Comparison of ENCODE assay signal across 23 cellular contexts in the genomic region with DNA sequence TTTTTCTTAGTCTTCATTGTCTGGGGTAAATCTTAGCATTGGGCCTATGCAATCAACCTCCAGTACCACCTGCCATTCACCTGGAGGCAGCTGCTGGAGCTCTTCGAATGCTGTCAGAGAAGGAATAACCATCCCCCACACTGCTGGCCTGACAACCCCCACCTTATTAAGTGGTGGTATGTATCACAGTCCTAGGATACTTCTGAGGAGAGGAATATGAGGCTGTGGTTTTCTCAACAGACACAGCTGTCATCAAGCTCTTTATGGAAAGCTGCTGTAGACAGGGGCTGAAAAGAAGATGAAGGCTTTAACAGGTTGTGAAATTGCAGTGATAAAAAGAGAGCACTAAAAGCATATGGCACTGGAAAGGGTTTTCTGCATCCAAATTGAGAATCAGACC.
A peak's percentile ranks its signal among the peaks of the same experiment; 100 is the strongest.
DNase-seq lines count a peak whose midpoint lies in the region; ATAC-seq, FAIRE-seq and TF ChIP-seq lines count a peak whose summit lies in the region.
"Had no signal": no experiment of that assay in that cellular context is flagged by ENCODE, and none has a peak within 500 bp of the region (broad histone marks: within the 10 kb centered on the region; RNA-seq: fewer than 3 reads in every experiment).

No MANE protein-coding gene starts in this region.

- WGBS in GM12878 (ENCODE audit: insufficient coverage, insufficient replicate concordance, low lambda C conversion rate, missing lambda C conversion rate): 100% methylated on average over 1 of the region's 1 CpG
- 89 to 92% methylated on average over 1 of the region's 1 CpG for WGBS in pancreas, 2 donors

- intact Hi-C loops in GM12878 (cut with micrococcal nuclease; ENCODE audit: unreplicated experiment) (no loop called here), pancreas (cut with DNase I) (no loop called here)

- no peak overlapping the region for H3K4me2 ChIP-seq in GM12878 (ENCODE audit: control insufficient read depth, insufficient read depth)

- H3K36me3 ChIP-seq in GM12878 (ENCODE audit: control insufficient read depth in 2 of 2, insufficient read depth in 2 of 2, low read length in 1 of 2) (no peaks in the 10 kb centered on the region), pancreas (no peaks in the 10 kb centered on the region)
- H3K36me3 ChIP-seq: Peyer's patch had no signal

- no peak for TF ChIP-seq RAD21 in GM12878 (IDR thresholded peaks at IDR 0.05; ENCODE audit: insufficient read depth, low read depth, low read length)

- SMC1A ChIA-PET in GM12878 (lab: Charles Lee; ENCODE audit: uncharacterized antibody, unreplicated experiment): interaction anchor here (0.6 to 1.1 kb wide), 2 partner anchors 11 to 15 kb away, joined by 3 read pairs; no protein-coding TSS in a partner anchor

- H3K9me3 ChIP-seq in GM12878 (replicated peaks; ENCODE audit: control insufficient read depth, insufficient read depth, low read length): no peaks in the 10 kb centered on the region
- no peaks in the 10 kb centered on the region for H3K9me3 ChIP-seq in pancreas
- H3K9me3 ChIP-seq: Peyer's patch had no signal

- ATAC-seq in GM12878 (no peak), pancreas (no peak)
- ATAC-seq: SK-N-SH treated with all-trans-retinoic acid at 6 μM for 48 hours, T-cell had no signal

- in situ Hi-C loops in GM12878 (cut with MboI): no loop called here

- H2AFZ ChIP-seq in GM12878 (ENCODE audit: control insufficient read depth, low read depth, low read length): no peak overlapping the region

- peak; percentile 66 for FAIRE-seq in GM12878 (lab: Jason Lieb, UNC)
- FAIRE-seq in pancreas (lab: Jason Lieb, UNC): no peak
- FAIRE-seq: D721Med, GM12892, GM18507, H1 had no signal

- RAD21 ChIA-PET in GM12878 (lab: Charles Lee; ENCODE audit: unreplicated experiment): no interaction called here

- CTCF ChIA-PET in GM12878 (lab: Yijun Ruan, JAX): interaction anchor here (0.7 to 1.7 kb wide), 3 partner anchors 9 to 551 kb away, joined by 3 to 4 read pairs (median 4); no protein-coding TSS in a partner anchor

- no TSS peak for BruUV-seq in GM12878 (replicated peaks; lab: Mats Ljungman, UMichigan)

- TF ChIP-seq EP300 in GM12878 (IDR thresholded peaks at IDR 0.05; ENCODE audit: borderline replicate concordance in 1 of 2, control insufficient read depth in 1 of 2, low read depth in 2 of 2, low read length in 2 of 2): no peak

- POLR2A ChIA-PET in GM12878 (lab: Charles Lee): no interaction called here

- TF ChIP-seq CTCF in AG10803 (conservative IDR thresholded peaks at IDR 0.05; ENCODE audit: low read length) (no peak), GM12878 (IDR thresholded peaks at IDR 0.05 in 2 of 3, conservative IDR thresholded peaks at IDR 0.05 in 1 of 3; ENCODE audit: control insufficient read depth in 2 of 3, extremely low read depth in 1 of 3, insufficient read depth in 1 of 3, low read depth in 3 of 3, low read length in 3 of 3) (no peak), pancreas (IDR thresholded peaks at IDR 0.05) (no peak)

- H3K27me3 ChIP-seq in GM12878 (replicated peaks in 1 of 2; ENCODE audit: control insufficient read depth in 2 of 2, insufficient read depth in 2 of 2, low read length in 1 of 2) (no peaks in the 10 kb centered on the region; a peak in 1 of 4 replicates), pancreas (no peaks in the 10 kb centered on the region)
- H3K27me3 ChIP-seq: Peyer's patch had no signal

- H3K79me2 ChIP-seq in GM12878 (ENCODE audit: control insufficient read depth, insufficient read depth, low read length): no peaks in the 10 kb centered on the region

- DNase-seq in AG10803 (ENCODE audit: low read depth) (peak; percentile 64), GM04504 (ENCODE audit: low read depth) (peak; percentile 11), GM12878 (ENCODE audit: low read depth, low spot score) (no peak), myocyte (ENCODE audit: low read depth) (peak; percentile 91), DMS53 treated with DMSO at 0.1 percent for 48 hours (lab: John Stamatoyannopoulos, UW; ENCODE audit: unreplicated experiment) (no peak), D341Med (ENCODE audit: low spot score) (no peak), pancreas (no peak)
- DNase-seq: C1 segment of cervical spinal cord; CD8-positive, alpha-beta memory T cell; GDM1; KG1; NCI-H1436; NCI-H2029 treated with DMSO at 0.1 percent for 48 hours; NCI-H510A; NCI-H748 treated with DMSO at 0.1 percent for 48 hours; NK-92 treated with Interleukin-12 subunit alpha and Interleukin-12 subunit beta, amount 100 ng/mL, for 24 hours; Peyer's patch; T-cell had no signal

- no peaks in the 10 kb centered on the region for H3K4me1 ChIP-seq in GM12878 (ENCODE audit: control insufficient read depth, insufficient read depth, low read length)
- H3K4me1 ChIP-seq in pancreas: no peaks in the 10 kb centered on the region
- H3K4me1 ChIP-seq: Peyer's patch had no signal

- H3K4me3 ChIP-seq in AG10803 (ENCODE audit: low read length): no peak overlapping the region
- H3K4me3 ChIP-seq in GM12878: no peak overlapping the region
- no peak overlapping the region for H3K4me3 ChIP-seq in pancreas
- H3K4me3 ChIP-seq: Peyer's patch had no signal

- H3K9ac ChIP-seq in GM12878 (ENCODE audit: control insufficient read depth, insufficient read depth, low read length): no peak overlapping the region

- no peak for TF ChIP-seq POLR2A in GM12878 (IDR thresholded peaks at IDR 0.05; ENCODE audit: low read depth, low read length)

- no peaks in the 10 kb centered on the region for H4K20me1 ChIP-seq in GM12878 (ENCODE audit: control insufficient read depth, insufficient read depth)

- H3K27ac ChIP-seq in GM12878 (ENCODE audit: control insufficient read depth, insufficient read depth) (no peak overlapping the region), pancreas (no peak overlapping the region)
- H3K27ac ChIP-seq: Peyer's patch had no signal

TF ChIP-seq in GM12878, 131 proteins besides CTCF, POLR2A, EP300 and RAD21 (continues in another document):
- TF ChIP-seq POLR2AphosphoS5 (IDR thresholded peaks at IDR 0.05; ENCODE audit: low read length): no peak
- no peak for TF ChIP-seq RUNX3 (IDR thresholded peaks at IDR 0.05; ENCODE audit: low read length)
- TF ChIP-seq SMAD1 (IDR thresholded peaks at IDR 0.05; ENCODE audit: low read depth, partially characterized antibody): no peak
- TF ChIP-seq TAF1 (IDR thresholded peaks at IDR 0.05; ENCODE audit: borderline replicate concordance, low read depth, low read length): no peak
- no peak for TF ChIP-seq RELA (IDR thresholded peaks at IDR 0.05; ENCODE audit: borderline replicate concordance, partially characterized antibody)
- no peak for TF ChIP-seq TCF12 (IDR thresholded peaks at IDR 0.05; ENCODE audit: low read depth, low read length)
- no peak for TF ChIP-seq ETV6 (conservative IDR thresholded peaks at IDR 0.05 in 1 of 2, IDR thresholded peaks at IDR 0.05 in 1 of 2; ENCODE audit: borderline replicate concordance in 1 of 2, low read depth in 1 of 2)
- TF ChIP-seq BHLHE40 (IDR thresholded peaks at IDR 0.05; ENCODE audit: borderline replicate concordance in 1 of 2, low read depth in 2 of 2, low read length in 1 of 2): no peak
- TF ChIP-seq ZSCAN29 (IDR thresholded peaks at IDR 0.05): no peak
- TF ChIP-seq MTA3 (IDR thresholded peaks at IDR 0.05; ENCODE audit: borderline replicate concordance, low read length): no peak
- TF ChIP-seq SREBF1 (IDR thresholded peaks at IDR 0.05; ENCODE audit: low read length): no peak
- no peak for TF ChIP-seq NFXL1 (IDR thresholded peaks at IDR 0.05; ENCODE audit: borderline replicate concordance)
- no peak for TF ChIP-seq SMC3 (IDR thresholded peaks at IDR 0.05; ENCODE audit: borderline replicate concordance, low read length)
- TF ChIP-seq, protein P1, sequence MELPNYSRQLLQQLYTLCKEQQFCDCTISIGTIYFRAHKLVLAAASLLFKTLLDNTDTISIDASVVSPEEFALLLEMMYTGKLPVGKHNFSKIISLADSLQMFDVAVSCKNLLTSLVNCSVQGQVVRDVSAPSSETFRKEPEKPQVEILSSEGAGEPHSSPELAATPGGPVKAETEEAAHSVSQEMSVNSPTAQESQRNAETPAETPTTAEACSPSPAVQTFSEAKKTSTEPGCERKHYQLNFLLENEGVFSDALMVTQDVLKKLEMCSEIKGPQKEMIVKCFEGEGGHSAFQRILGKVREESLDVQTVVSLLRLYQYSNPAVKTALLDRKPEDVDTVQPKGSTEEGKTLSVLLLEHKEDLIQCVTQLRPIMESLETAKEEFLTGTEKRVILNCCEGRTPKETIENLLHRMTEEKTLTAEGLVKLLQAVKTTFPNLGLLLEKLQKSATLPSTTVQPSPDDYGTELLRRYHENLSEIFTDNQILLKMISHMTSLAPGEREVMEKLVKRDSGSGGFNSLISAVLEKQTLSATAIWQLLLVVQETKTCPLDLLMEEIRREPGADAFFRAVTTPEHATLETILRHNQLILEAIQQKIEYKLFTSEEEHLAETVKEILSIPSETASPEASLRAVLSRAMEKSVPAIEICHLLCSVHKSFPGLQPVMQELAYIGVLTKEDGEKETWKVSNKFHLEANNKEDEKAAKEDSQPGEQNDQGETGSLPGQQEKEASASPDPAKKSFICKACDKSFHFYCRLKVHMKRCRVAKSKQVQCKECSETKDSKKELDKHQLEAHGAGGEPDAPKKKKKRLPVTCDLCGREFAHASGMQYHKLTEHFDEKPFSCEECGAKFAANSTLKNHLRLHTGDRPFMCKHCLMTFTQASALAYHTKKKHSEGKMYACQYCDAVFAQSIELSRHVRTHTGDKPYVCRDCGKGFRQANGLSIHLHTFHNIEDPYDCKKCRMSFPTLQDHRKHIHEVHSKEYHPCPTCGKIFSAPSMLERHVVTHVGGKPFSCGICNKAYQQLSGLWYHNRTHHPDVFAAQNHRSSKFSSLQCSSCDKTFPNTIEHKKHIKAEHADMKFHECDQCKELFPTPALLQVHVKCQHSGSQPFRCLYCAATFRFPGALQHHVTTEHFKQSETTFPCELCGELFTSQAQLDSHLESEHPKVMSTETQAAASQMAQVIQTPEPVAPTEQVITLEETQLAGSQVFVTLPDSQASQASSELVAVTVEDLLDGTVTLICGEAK (IDR thresholded peaks at IDR 0.05; ENCODE audit: borderline replicate concordance): no peak

Comparison
In these comparisons a context has a peak if more than half of its experiments do, and no peak if none do; other contexts are left out.
1. DNase-seq: peak in AG10803 (single experiment), GM04504 (single experiment) and myocyte (single experiment); none in GM12878 (single experiment), DMS53 treated with DMSO at 0.1 percent for 48 hours (single experiment), D341Med (single experiment) and pancreas (0 of 6).